8 cellular contexts compared by ENCODE assay signal in genomic region chr12:6540181-6540877, GRCh38. TPM values are rescaled to one million over a fixed set of nuclear protein-coding genes. Genes with fewer than 3 reads are reported as not detected.
DNase-seq lines count a peak whose midpoint lies in the region; ATAC-seq and TF ChIP-seq lines count a peak whose summit lies in the region.

No MANE protein-coding gene starts in this region.

- TF ChIP-seq POLR2A in prostate gland (IDR thresholded peaks at IDR 0.05): peak; percentile 52

- peaks cover 3% of the 10 kb centered on the region for H3K36me3 Mint-ChIP-seq in glutamatergic neuron (ENCODE audit: unreplicated experiment)

- H3K9me3 Mint-ChIP-seq in glutamatergic neuron (ENCODE audit: unreplicated experiment): peaks cover 23% of the 10 kb centered on the region

- peak overlapping the region; percentile 68 for H3K27ac Mint-ChIP-seq in glutamatergic neuron (ENCODE audit: unreplicated experiment)

- TF ChIP-seq CTCF in AG04449 (IDR thresholded peaks at IDR 0.05; ENCODE audit: insufficient read depth, low read length, missing control alignments) (peak; percentile 7), GM20000 (IDR thresholded peaks at IDR 0.05; ENCODE audit: extremely low read depth, missing control alignments) (no peak), glutamatergic neuron (IDR thresholded peaks at IDR 0.05; ENCODE audit: partially characterized antibody, unreplicated experiment) (no peak), prostate gland (IDR thresholded peaks at IDR 0.05) (peak in 1 of 4 experiments; percentile 11)

- peaks cover 0 to 5% of the 10 kb centered on the region in 2 donors for H3K36me3 ChIP-seq in prostate gland

- H3K4me3 ChIP-seq in AG04449 (ENCODE audit: low read depth, low read length) (peak overlapping the region; percentile 10; the same call in 1 of the 2 replicates), prostate gland (peak overlapping the region in 1 of 2 donors; percentile 11)

- ATAC-seq in HG03521 (IDR thresholded peaks at IDR 0.05; ENCODE audit: unreplicated experiment) (no peak), GM18873 (IDR thresholded peaks at IDR 0.05; ENCODE audit: low FRiP score, unreplicated experiment) (no peak)

- peaks cover 11% of the 10 kb centered on the region for H3K4me1 Mint-ChIP-seq in glutamatergic neuron (ENCODE audit: low read depth, unreplicated experiment)

- H3K27ac ChIP-seq in prostate gland: peak overlapping the region; percentile 63 to 66

- CTCF ChIA-PET in AG04449 (lab: Yijun Ruan, JAX): interaction anchor here (0.9 to 8.6 kb wide), 5 partner anchors 11 to 116 kb away, joined by 3 to 235 read pairs (median 3); partner anchors contain the start of gene IFFO1

- POLR2A ChIA-PET in AG04449 (lab: Yijun Ruan, JAX): interaction anchor here (1.0 to 8.1 kb wide), 6 partner anchors 8 to 404 kb away, joined by 3 to 359 read pairs (median 5); partner anchors contain the start of genes C12orf57, IFFO1 and RNU7-1

- intact Hi-C loops in prostate gland (cut with DNase I): no loop called here

- H3K27me3 Mint-ChIP-seq in glutamatergic neuron (ENCODE audit: unreplicated experiment): peaks cover 5% of the 10 kb centered on the region

- H3K9me3 ChIP-seq in prostate gland: no peaks in the 10 kb centered on the region

- H3K4me3 Mint-ChIP-seq in glutamatergic neuron (ENCODE audit: unreplicated experiment): peak overlapping the region; percentile 58

- no peak for DNase-seq in AG04449 (ENCODE audit: low read depth, low spot score)
- peak; percentile 62 for DNase-seq in GM20000 (ENCODE audit: low spot score)
- peak; percentile 92 for DNase-seq in NCI-H69 (lab: John Stamatoyannopoulos, UW)
- DNase-seq in activated gamma-delta T cell (lab: John Stamatoyannopoulos, UW): peak; percentile 32
- peak; percentile 65 for DNase-seq in glutamatergic neuron
- DNase-seq in prostate gland (ENCODE audit: low spot score): peak; percentile 90

- 8% methylated on average over 33 of the region's 35 CpGs for WGBS in prostate gland

- peaks cover 6% of the 10 kb centered on the region for H3K4me1 ChIP-seq in prostate gland (replicated peaks)

- no peaks in the 10 kb centered on the region for H3K27me3 ChIP-seq in prostate gland (replicated peaks; ENCODE audit: insufficient read depth)

RNA-seq across cellular contexts. Expression of gene GAPDH, which starts 6.0 kb away (rescaled TPM):
- total RNA-seq in glutamatergic neuron (ENCODE audit: unreplicated experiment) (2,124 TPM), prostate gland (1,000 to 10,000 TPM; 1,469 to 2,105 TPM)

RNA-seq across cellular contexts. Expression of gene IFFO1, which starts 15.5 kb away (rescaled TPM):
- total RNA-seq in glutamatergic neuron (ENCODE audit: unreplicated experiment) (50.3 TPM), prostate gland (10 to 100 TPM in 1 of 2 donors, 1 to 10 TPM in 1; 4.8 to 22.9 TPM)

RNA-seq across cellular contexts. Expression of gene NOP2, which starts 27.8 kb away (rescaled TPM):
- total RNA-seq in glutamatergic neuron (ENCODE audit: unreplicated experiment) (53.5 TPM), prostate gland (10 to 100 TPM; 14.5 to 42.9 TPM)

RNA-seq across cellular contexts. Expression of gene NCAPD2, which starts 46.4 kb away (rescaled TPM):
- total RNA-seq in glutamatergic neuron (ENCODE audit: unreplicated experiment): 29.3 TPM
- total RNA-seq in prostate gland: 10 to 100 TPM; 86.7 to 99.0 TPM

RNA-seq across cellular contexts. Expression of gene MRPL51, which starts 47.3 kb away (rescaled TPM):
- 138 TPM for total RNA-seq in glutamatergic neuron (ENCODE audit: unreplicated experiment)
- 10 to 100 TPM; 70.3 to 80.2 TPM for total RNA-seq in prostate gland
